28 cellular contexts compared by ENCODE assay signal in the genomic region with DNA sequence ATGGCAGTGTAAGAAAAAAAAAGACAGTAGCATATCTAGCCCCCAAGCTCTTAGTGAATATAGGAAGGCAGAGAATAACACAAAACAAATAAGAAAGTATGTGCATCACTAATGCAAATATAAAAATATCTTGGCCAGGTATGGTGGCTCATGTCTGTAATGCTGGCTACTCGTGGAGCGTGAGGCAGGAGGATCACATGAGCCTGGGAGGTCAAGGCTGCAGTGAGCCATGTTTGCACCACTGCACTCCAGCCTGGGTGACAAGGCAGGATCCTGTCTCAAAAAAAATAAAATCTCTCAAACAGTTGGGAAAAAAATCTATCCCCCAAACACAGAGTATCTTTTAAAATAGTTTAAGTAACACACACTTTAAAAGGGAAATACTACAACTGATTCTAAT. TPM values are rescaled to one million over a fixed set of nuclear protein-coding genes. Genes with fewer than 3 reads are reported as not detected.
"Had no signal": no experiment of that assay in that cellular context is flagged by ENCODE, and none has a peak within 500 bp of the region (broad histone marks: within the 10 kb centered on the region; RNA-seq: fewer than 3 reads in every experiment).

No MANE protein-coding gene starts in this region.

- H3K4me2 ChIP-seq: neural progenitor cell had no signal

- DNase-seq: natural killer cell; occipital lobe; ovary; posterior cingulate gyrus; psoas muscle; right cardiac atrium; right lobe of liver; sigmoid colon; small intestine; stimulated activated CD4-positive, alpha-beta T cell treated with anti-CD3 and anti-CD28 coated beads, Interleukin-15, amount 100 ng/mL, for 24 hours; stimulated activated CD4-positive, alpha-beta T cell treated with anti-CD3 and anti-CD28 coated beads, Interleukin-2, amount 100 ng/mL, for 24 hours; stimulated activated CD4-positive, alpha-beta T cell treated with anti-CD3 and anti-CD28 coated beads, Interleukin-2, amount 100 ng/mL, for 48 hours; stimulated activated CD4-positive, alpha-beta T cell treated with anti-CD3 and anti-CD28 coated beads, Interleukin-4, amount 100 ng/mL, for 24 hours; stimulated activated naive B cell treated with anti-CD40 and anti-IgM and Interleukin-4, amounts not matched to agents 10 μg/mL and 1 μg/mL and 100 μg/mL, for 72 hours; stimulated activated naive CD4-positive, alpha-beta T cell treated with Interleukin-2 at 50 U/mL for 16 hours; stomach; thyroid gland; trophoblast cell; upper lobe of left lung had no signal

- H3K9me3 Mint-ChIP-seq: natural killer cell; nephron; neural progenitor cell; stimulated activated effector memory CD8-positive, alpha-beta T cell treated with anti-CD3 and anti-CD28 coated beads, Interleukin-12 subunit alpha, Interleukin-12 subunit beta, amount 100 ng/mL, for 72 hours; stimulated activated naive B cell treated with anti-CD40 and anti-IgM and Interleukin-4, amounts not matched to agents 10 μg/mL and 1 μg/mL and 100 μg/mL, for 72 hours; stimulated activated naive CD8-positive, alpha-beta T cell treated with anti-CD3 and anti-CD28 coated beads, Interleukin-15, Interleukin-2, amounts not matched to agents 100 ng/mL and 50 ng/mL, for 24 hours had no signal

- H2AFZ ChIP-seq: neural progenitor cell, parathyroid adenoma had no signal

- H3K36me3 ChIP-seq: ovary had no signal

- ATAC-seq: natural killer cell; psoas muscle; right lobe of liver; stimulated activated effector memory CD8-positive, alpha-beta T cell treated with anti-CD3 and anti-CD28 coated beads, Interleukin-12 subunit alpha, Interleukin-12 subunit beta, amount 100 ng/mL, for 72 hours; stimulated activated naive B cell treated with anti-CD40 and anti-IgM and Interleukin-4, amounts not matched to agents 10 μg/mL and 1 μg/mL and 100 μg/mL, for 72 hours had no signal

- H3K4me1 Mint-ChIP-seq: stimulated activated effector memory CD8-positive, alpha-beta T cell treated with anti-CD3 and anti-CD28 coated beads, Interleukin-12 subunit alpha, Interleukin-12 subunit beta, amount 100 ng/mL, for 72 hours had no signal

- H3K27me3 Mint-ChIP-seq: progenitor cell of endocrine pancreas; stimulated activated naive B cell treated with anti-CD40 and anti-IgM and Interleukin-4, amounts not matched to agents 10 μg/mL and 1 μg/mL and 100 μg/mL, for 72 hours; stimulated activated naive CD8-positive, alpha-beta T cell treated with anti-CD3 and anti-CD28 coated beads, Interleukin-15, Interleukin-2, amounts not matched to agents 100 ng/mL and 50 ng/mL, for 24 hours had no signal

- H3K27me3 ChIP-seq: neural progenitor cell, ovary, right lobe of liver, sigmoid colon, stomach, thyroid gland, tibial nerve, upper lobe of left lung, vagina had no signal

- H3K9ac ChIP-seq: neural progenitor cell, parathyroid adenoma had no signal

- H3K4me3 Mint-ChIP-seq: natural killer cell; nephron; neural progenitor cell; stimulated activated effector memory CD8-positive, alpha-beta T cell treated with anti-CD3 and anti-CD28 coated beads, Interleukin-12 subunit alpha, Interleukin-12 subunit beta, amount 100 ng/mL, for 72 hours; stimulated activated naive B cell treated with anti-CD40 and anti-IgM and Interleukin-4, amounts not matched to agents 10 μg/mL and 1 μg/mL and 100 μg/mL, for 72 hours; stimulated activated naive CD8-positive, alpha-beta T cell treated with anti-CD3 and anti-CD28 coated beads, Interleukin-15, Interleukin-2, amounts not matched to agents 100 ng/mL and 50 ng/mL, for 24 hours had no signal

- H3K27ac Mint-ChIP-seq: nephron; neural progenitor cell; progenitor cell of endocrine pancreas; stimulated activated effector memory CD8-positive, alpha-beta T cell treated with anti-CD3 and anti-CD28 coated beads, Interleukin-12 subunit alpha, Interleukin-12 subunit beta, amount 100 ng/mL, for 72 hours; stimulated activated naive B cell treated with anti-CD40 and anti-IgM and Interleukin-4, amounts not matched to agents 10 μg/mL and 1 μg/mL and 100 μg/mL, for 72 hours; stimulated activated naive CD8-positive, alpha-beta T cell treated with anti-CD3 and anti-CD28 coated beads, Interleukin-15, Interleukin-2, amounts not matched to agents 100 ng/mL and 50 ng/mL, for 24 hours had no signal

- H3K4me3 ChIP-seq: neural progenitor cell, ovary, psoas muscle, right lobe of liver, sigmoid colon, stomach, thoracic aorta, thyroid gland, tibial nerve, upper lobe of left lung, vagina had no signal

- H3K4me1 ChIP-seq: parathyroid adenoma, right lobe of liver had no signal

- H3K9me3 ChIP-seq: ovary, psoas muscle, right lobe of liver, sigmoid colon, stomach, thoracic aorta, thyroid gland, tibial nerve, upper lobe of left lung, vagina had no signal

- H3K27ac ChIP-seq: neural progenitor cell, ovary, parathyroid adenoma, psoas muscle, right lobe of liver, sigmoid colon, stomach, thoracic aorta, thyroid gland, tibial nerve, upper lobe of left lung, vagina had no signal

RNA-seq across cellular contexts. Expression of a gene that starts 31.2 kb away (rescaled TPM):
- total RNA-seq: natural killer cell, right lobe of liver, thoracic aorta, vagina had no signal
